Comparison of ENCODE assay signal across 9 cellular contexts in genomic region chr19:13441810-13442512, GRCh38.
DNase-seq lines count a peak whose midpoint lies in the region; ATAC-seq, FAIRE-seq and TF ChIP-seq lines count a peak whose summit lies in the region.
"Had no signal": no experiment of that assay in that cellular context is flagged by ENCODE, and none has a peak within 500 bp of the region (broad histone marks: within the 10 kb centered on the region; RNA-seq: fewer than 3 reads in every experiment).

No MANE protein-coding gene starts in this region.

- H3K27ac ChIP-seq in PC-3 (ENCODE audit: low read length) (no peak overlapping the region), left lung (no peak overlapping the region)

- H2AFZ ChIP-seq in PC-3 (ENCODE audit: low read length), result no peak overlapping the region

- H3K9ac ChIP-seq in PC-3 (ENCODE audit: low read length), result no peak overlapping the region

- no peak overlapping the region for H3K4me2 ChIP-seq in PC-3 (ENCODE audit: low read length)

- H3K9me3 ChIP-seq in PC-3 (ENCODE audit: low read length), result no peaks in the 10 kb centered on the region
- H3K9me3 ChIP-seq in left lung, result no peaks in the 10 kb centered on the region

- no peaks in the 10 kb centered on the region for H3K36me3 Mint-ChIP-seq in activated naive CD4-positive, alpha-beta T cell treated with anti-CD3 and anti-CD28 coated beads for 36 hours (ENCODE audit: low read depth)

- no peak for TF ChIP-seq POLR2A in GM12892 (IDR thresholded peaks at IDR 0.05; ENCODE audit: low read depth, low read length)

- H3K4me1 Mint-ChIP-seq in activated naive CD4-positive, alpha-beta T cell treated with anti-CD3 and anti-CD28 coated beads for 36 hours (ENCODE audit: low read depth), result no peaks in the 10 kb centered on the region

- TF ChIP-seq CTCF in PC-3 (conservative IDR thresholded peaks at IDR 0.05; ENCODE audit: low read depth, low read length) (no peak), left lung (IDR thresholded peaks at IDR 0.05) (no peak)

- peaks cover 5% of the 10 kb centered on the region for H3K27me3 Mint-ChIP-seq in activated naive CD4-positive, alpha-beta T cell treated with anti-CD3 and anti-CD28 coated beads for 36 hours (ENCODE audit: low read depth)

- peak; percentile 62 for ATAC-seq in PC-3
- peak; percentile 59 for ATAC-seq in left lung
- no peak for ATAC-seq in GM19328 (IDR thresholded peaks at IDR 0.05; ENCODE audit: unreplicated experiment)
- ATAC-seq in GM18873 (IDR thresholded peaks at IDR 0.05; ENCODE audit: low FRiP score, unreplicated experiment), result no peak

- H3K27me3 ChIP-seq in PC-3 (ENCODE audit: low read length) (peaks cover 38% of the 10 kb centered on the region), left lung (no peaks in the 10 kb centered on the region)

- H3K79me2 ChIP-seq in PC-3 (ENCODE audit: low read length), result no peaks in the 10 kb centered on the region

- BruUV-seq in PC-3 (replicated peaks; lab: Mats Ljungman, UMichigan), result no TSS peak

- intact Hi-C loops in PC-3 (cut with micrococcal nuclease) (no loop called here), left lung (cut with DNase I) (no loop called here)
- intact Hi-C loops in activated naive CD4-positive, alpha-beta T cell treated with anti-CD3 and anti-CD28 coated beads for 36 hours (cut with micrococcal nuclease), result loop anchor here (1.0 kb wide), 1 partner anchor 21 kb away; no protein-coding TSS in a partner anchor

- CTCF ChIA-PET in PC-3 (lab: Charles Lee), result interaction anchor here (0.6 kb wide), 1 partner anchor 165 kb away, joined by 7 read pairs; no protein-coding TSS in a partner anchor
- CTCF ChIA-PET in activated naive CD4-positive, alpha-beta T cell treated with anti-CD3 and anti-CD28 coated beads for 36 hours (lab: Charles Lee), result interaction anchor here (0.8 kb wide), 1 partner anchor 13 kb away, joined by 6 read pairs; no protein-coding TSS in a partner anchor

- no peaks in the 10 kb centered on the region for H3F3A ChIP-seq in PC-3 (ENCODE audit: low read length, unreplicated experiment)

- H4K20me1 ChIP-seq in PC-3 (ENCODE audit: low read length), result no peaks in the 10 kb centered on the region

- H3K9me2 ChIP-seq in PC-3 (replicated peaks; ENCODE audit: low read length), result no peaks in the 10 kb centered on the region

- H3K4me3 ChIP-seq in PC-3 (ENCODE audit: low read length) (no peak overlapping the region), left lung (no peak overlapping the region)

- H3K4me3 Mint-ChIP-seq in activated naive CD4-positive, alpha-beta T cell treated with anti-CD3 and anti-CD28 coated beads for 36 hours, result no peak overlapping the region

- H3K9me3 Mint-ChIP-seq in activated naive CD4-positive, alpha-beta T cell treated with anti-CD3 and anti-CD28 coated beads for 36 hours, result no peaks in the 10 kb centered on the region

- H3K36me3 ChIP-seq in PC-3 (ENCODE audit: low read depth, low read length) (no peaks in the 10 kb centered on the region), left lung (no peaks in the 10 kb centered on the region)

- FAIRE-seq in GM12892 (lab: Jason Lieb, UNC), result no peak
- FAIRE-seq: endometrium had no signal

- POLR2A ChIA-PET in PC-3 (lab: Charles Lee; ENCODE audit: unreplicated experiment), result no interaction called here

- H3K4me1 ChIP-seq in PC-3 (ENCODE audit: insufficient read depth, low read length) (no peaks in the 10 kb centered on the region), left lung (no peaks in the 10 kb centered on the region)

- H3K27ac Mint-ChIP-seq in activated naive CD4-positive, alpha-beta T cell treated with anti-CD3 and anti-CD28 coated beads for 36 hours, result no peak overlapping the region

- DNase-seq in GM12892 (ENCODE audit: insufficient read length), result peak; percentile 29
- peak; percentile 80 for DNase-seq in PC-3
- DNase-seq in activated naive CD4-positive, alpha-beta T cell treated with anti-CD3 and anti-CD28 coated beads for 36 hours, result peak; percentile 69
- DNase-seq in left lung, result no peak
- no peak for DNase-seq in dedifferentiated amniotic fluid mesenchymal stem cell (ENCODE audit: extremely low spot score)
- DNase-seq in GDM1 (lab: John Stamatoyannopoulos, UW), result no peak

Comparison
In these comparisons a context has a peak if more than half of its experiments do, and no peak if none do; other contexts are left out.
1. DNase-seq: peak in GM12892 (single experiment), PC-3 (single experiment) and activated naive CD4-positive, alpha-beta T cell treated with anti-CD3 and anti-CD28 coated beads for 36 hours (single experiment); none in left lung (0 of 2), dedifferentiated amniotic fluid mesenchymal stem cell (single experiment) and GDM1 (single experiment).
2. ATAC-seq: peak in PC-3 (single experiment) and left lung (single experiment); none in GM19328 (single experiment) and GM18873 (single experiment).